2 cellular contexts compared by ENCODE assay signal in the genomic region with DNA sequence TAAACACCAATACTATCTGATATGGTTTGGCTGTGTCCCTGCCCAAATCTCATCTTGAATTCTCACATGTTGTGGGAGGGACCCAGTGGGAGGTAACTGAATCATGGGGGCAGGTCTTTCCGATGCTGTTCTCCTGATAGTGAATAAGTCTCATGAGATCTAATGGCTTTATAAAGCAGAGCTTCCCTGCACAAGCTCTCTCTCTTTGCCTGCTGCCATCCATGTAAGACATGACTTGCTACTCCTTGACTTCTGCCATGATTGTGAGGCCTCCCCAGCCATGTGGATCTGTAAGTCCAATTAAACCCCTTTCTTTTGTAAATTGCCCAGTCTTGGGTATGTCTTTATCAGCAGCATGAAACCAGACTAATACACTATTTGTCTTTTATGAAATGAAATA. TPM values are rescaled to one million over a fixed set of nuclear protein-coding genes. Genes with fewer than 3 reads are reported as not detected.
"Had no signal": no experiment of that assay in that cellular context is flagged by ENCODE, and none has a peak within 500 bp of the region (broad histone marks: within the 10 kb centered on the region; RNA-seq: fewer than 3 reads in every experiment).

No MANE protein-coding gene starts in this region.

RNA-seq across cellular contexts. Expression of a gene that starts 9.3 kb away (rescaled TPM):
- total RNA-seq: GM23248, HFFc6 had no signal
